17 cellular contexts compared by ENCODE assay signal in genomic region chr5:52839285-52839684, GRCh38.
"Had no signal": no experiment of that assay in that cellular context is flagged by ENCODE, and none has a peak within 500 bp of the region (broad histone marks: within the 10 kb centered on the region; RNA-seq: fewer than 3 reads in every experiment).

No MANE protein-coding gene starts in this region.

- FAIRE-seq: endothelial cell of umbilical vein had no signal

- H3K27ac ChIP-seq: neural progenitor cell, ovary, suprapubic skin had no signal

- H3K4me1 ChIP-seq: lower lobe of right lung, suprapubic skin had no signal

- H3K4me3 ChIP-seq: lower lobe of right lung, neural progenitor cell, ovary, suprapubic skin had no signal

- DNase-seq: activated CD4-positive, alpha-beta T cell treated with anti-CD3 and anti-CD28 coated beads for 1 hour; activated CD4-positive, alpha-beta T cell treated with anti-CD3 and anti-CD28 coated beads, Interleukin-2, amount 50 U/mL, for 4 hours; activated naive CD4-positive, alpha-beta T cell; activated naive CD8-positive, alpha-beta T cell treated with anti-CD3 and anti-CD28 coated beads, Interleukin-2, amount 10 ng/mL, durations not matched to agents 7 days and 5 days; activated T-cell treated with anti-CD3 and anti-CD28 coated beads for 4 hours; effector CD8-positive, alpha-beta T cell; foreskin fibroblast; glutamatergic neuron; lower lobe of right lung; ovary; stimulated activated CD4-positive, alpha-beta T cell treated with anti-CD3 and anti-CD28 coated beads, Interleukin-4, amount 100 ng/mL, for 4 hours; stimulated activated CD8-positive, alpha-beta memory T cell treated with anti-CD3 and anti-CD28 coated beads, Interleukin-4, amount 100 ng/mL, for 48 hours; stimulated activated naive CD4-positive, alpha-beta T cell treated with Interleukin-2 at 50 U/mL for 16 hours had no signal

- H3K36me3 ChIP-seq: brain microvascular endothelial cell, lower lobe of right lung, neural progenitor cell, ovary, suprapubic skin had no signal

- H3K27me3 ChIP-seq: brain microvascular endothelial cell, neural progenitor cell, ovary, suprapubic skin had no signal

- H3K9me3 ChIP-seq: lower lobe of right lung, ovary, suprapubic skin had no signal

- H3K9ac ChIP-seq: neural progenitor cell had no signal
